In genomic region chr4:48778431-48779094, GRCh38 we compare ENCODE assay signal across 8 cellular contexts. TPM values are rescaled to one million over a fixed set of nuclear protein-coding genes. Genes with fewer than 3 reads are reported as not detected.
A peak's percentile ranks its signal among the peaks of the same experiment; 100 is the strongest.
DNase-seq lines count a peak whose midpoint lies in the region; ATAC-seq, FAIRE-seq and TF ChIP-seq lines count a peak whose summit lies in the region.

No MANE protein-coding gene starts in this region.

- no peaks in the 10 kb centered on the region for H3K27me3 Mint-ChIP-seq in CD8-positive, alpha-beta memory T cell

- no peak for TF ChIP-seq RAD21 in Ishikawa (IDR thresholded peaks at IDR 0.05; ENCODE audit: low read depth)

- H3K36me3 Mint-ChIP-seq in CD8-positive, alpha-beta memory T cell = peaks cover 0 to 14% (median 0%) of the 10 kb centered on the region in 3 donors

- no peaks in the 10 kb centered on the region for H3K9me3 Mint-ChIP-seq in CD8-positive, alpha-beta memory T cell

- TF ChIP-seq CTCF in kidney (IDR thresholded peaks at IDR 0.05; ENCODE audit: borderline replicate concordance, extremely low read depth, insufficient read depth) = no peak

- peak overlapping the region; percentile 72 for H3K27ac ChIP-seq in CD8-positive, alpha-beta memory T cell (ENCODE audit: low read depth, low read length)
- H3K27ac ChIP-seq in kidney (ENCODE audit: low read depth in 2 of 2, low read length in 2 of 2) = peak overlapping the region; percentile 82 to 85

- POLR2A ChIA-PET in CD8-positive, alpha-beta memory T cell (lab: Charles Lee) = interaction anchor here (0.6 to 1.5 kb wide), 4 partner anchors 9 to 128 kb away, joined by 3 to 4 read pairs (median 4); partner anchors contain the start of gene OCIAD2

- no peak for FAIRE-seq in kidney (lab: Jason Lieb, UNC)

- H3K9me3 ChIP-seq in CD8-positive, alpha-beta memory T cell (ENCODE audit: low read length) = no peaks in the 10 kb centered on the region
- H3K9me3 ChIP-seq in kidney (ENCODE audit: control insufficient read depth in 1 of 2, low read length in 2 of 2) = no peaks in the 10 kb centered on the region

- peak overlapping the region; percentile 91 for H3K4me3 ChIP-seq in CD8-positive, alpha-beta memory T cell (ENCODE audit: low read length)
- peak overlapping the region; percentile 71 to 90 for H3K4me3 ChIP-seq in kidney (ENCODE audit: low read length in 2 of 2)

- peak overlapping the region; percentile 66 to 80 for H3K9ac ChIP-seq in kidney (ENCODE audit: low read length in 2 of 2)

- peaks cover 47 to 65% (median 60%) of the 10 kb centered on the region in 3 donors for H3K4me1 Mint-ChIP-seq in CD8-positive, alpha-beta memory T cell

- no peak for ATAC-seq in HG02840 (IDR thresholded peaks at IDR 0.05; ENCODE audit: low FRiP score, unreplicated experiment)

- peak in 1 of 5 donors; percentile 6 for DNase-seq in CD8-positive, alpha-beta memory T cell
- DNase-seq in amniotic epithelial cell (ENCODE audit: low read depth) (peak; percentile 81), kidney (no peak), superior temporal gyrus (ENCODE audit: extremely low spot score) (peak; percentile 72), iPS-NIHi11 (ENCODE audit: low spot score) (no peak)
- no peak for DNase-seq in stimulated activated CD4-positive, alpha-beta T cell treated with anti-CD3 and anti-CD28 coated beads, Interleukin-15, amount 100 ng/mL, for 24 hours

- no peak for TF ChIP-seq EP300 in Ishikawa (IDR thresholded peaks at IDR 0.05; ENCODE audit: borderline replicate concordance)

- H3K27ac Mint-ChIP-seq in CD8-positive, alpha-beta memory T cell = peak overlapping the region; percentile 76 to 97 (median 90)

- intact Hi-C loops in kidney (cut with DNase I) = no loop called here

- H3K4me1 ChIP-seq in CD8-positive, alpha-beta memory T cell (ENCODE audit: insufficient read depth, low read length) = peaks cover 51% of the 10 kb centered on the region
- H3K4me1 ChIP-seq in kidney (ENCODE audit: control insufficient read depth in 1 of 2, insufficient read depth in 1 of 2, low read depth in 1 of 2, low read length in 2 of 2) = peaks cover 0 to 20% of the 10 kb centered on the region in 2 donors

- CTCF ChIA-PET in CD8-positive, alpha-beta memory T cell (lab: Charles Lee) = interaction anchor here (0.9 to 2.3 kb wide), 5 partner anchors 14 to 201 kb away, joined by 3 to 8 read pairs (median 4); partner anchors contain the start of gene OCIAD1

- H3K4me3 Mint-ChIP-seq in CD8-positive, alpha-beta memory T cell = peak overlapping the region; percentile 89 to 99 (median 91)

- no peaks in the 10 kb centered on the region for H3K36me3 ChIP-seq in CD8-positive, alpha-beta memory T cell (ENCODE audit: insufficient read depth, low read length)
- H3K36me3 ChIP-seq in kidney (ENCODE audit: control insufficient read depth in 1 of 2, insufficient read depth in 2 of 2, low read length in 2 of 2) = no peaks in the 10 kb centered on the region

- no peaks in the 10 kb centered on the region for H3K27me3 ChIP-seq in CD8-positive, alpha-beta memory T cell (ENCODE audit: insufficient read depth, low read length, poor library complexity, severe bottlenecking)

TF ChIP-seq in Ishikawa, 13 proteins besides CTCF, POLR2A, EP300 and RAD21:
- TF ChIP-seq FOXM1 (IDR thresholded peaks at IDR 0.05; ENCODE audit: borderline replicate concordance, low read depth) = no peak
- TF ChIP-seq CEBPB (IDR thresholded peaks at IDR 0.05) = peak; percentile 77

RNA-seq across cellular contexts. Expression of gene FRYL, which starts 1.5 kb away (rescaled TPM):
- total RNA-seq in CD8-positive, alpha-beta memory T cell = 10 to 100 TPM; 69.3 to 70.3 TPM
- 34.9 TPM for polyA plus RNA-seq in CD8-positive, alpha-beta memory T cell
- 78.9 TPM for total RNA-seq in kidney
- 11.6 TPM for polyA plus RNA-seq in kidney (ENCODE audit: insufficient read depth, low read depth, low replicate concordance)

RNA-seq across cellular contexts. Expression of gene OCIAD1, which starts 52.3 kb away (rescaled TPM):
- total RNA-seq in CD8-positive, alpha-beta memory T cell = 100 to 1,000 TPM; 114 to 115 TPM
- polyA plus RNA-seq in CD8-positive, alpha-beta memory T cell = 151 TPM
- total RNA-seq in kidney = 142 TPM
- 218 TPM for polyA plus RNA-seq in kidney (ENCODE audit: insufficient read depth, low read depth, low replicate concordance)

Comparison
In these comparisons a context has a peak if more than half of its experiments do, and no peak if none do; other contexts are left out.
1. DNase-seq: peak in amniotic epithelial cell (single experiment) and superior temporal gyrus (single experiment); none in kidney (single experiment), iPS-NIHi11 (single experiment) and stimulated activated CD4-positive, alpha-beta T cell treated with anti-CD3 and anti-CD28 coated beads, Interleukin-15, amount 100 ng/mL, for 24 hours (single experiment).